ENCODE assay signal across 10 cellular contexts in the genomic region with DNA sequence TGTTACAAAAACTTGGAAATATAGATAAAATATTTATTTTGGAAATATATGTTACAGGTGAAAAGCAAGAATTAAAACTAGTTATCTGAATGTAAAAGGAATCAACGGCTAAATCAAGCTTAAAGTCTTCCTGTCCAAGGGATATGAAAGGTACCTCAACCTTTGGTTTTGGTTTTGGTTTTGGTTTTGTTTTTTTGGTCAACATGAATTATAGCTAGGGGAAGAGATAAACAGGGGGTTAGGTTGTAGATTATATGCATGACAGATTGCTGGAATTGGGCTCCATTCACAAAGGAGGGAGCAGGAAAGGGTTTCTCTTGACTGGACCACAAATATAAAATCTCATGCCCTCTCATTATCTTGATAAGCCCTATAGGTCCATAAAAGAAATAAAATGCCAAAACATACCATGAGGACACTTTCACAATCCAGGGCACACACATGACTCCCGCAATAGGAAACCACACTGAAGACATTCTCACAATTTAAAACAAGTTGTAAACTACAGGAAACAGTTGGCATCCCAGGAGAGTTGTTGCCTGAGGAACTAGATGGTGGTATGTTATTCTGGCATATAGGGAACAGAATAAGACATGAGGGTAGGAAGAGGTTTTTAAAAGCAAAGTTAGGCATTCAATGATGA. TPM values are rescaled to one million over a fixed set of nuclear protein-coding genes. Genes with fewer than 3 reads are reported as not detected.
DNase-seq lines count a peak whose midpoint lies in the region; ATAC-seq and TF ChIP-seq lines count a peak whose summit lies in the region.
"Had no signal": no experiment of that assay in that cellular context is flagged by ENCODE, and none has a peak within 500 bp of the region (broad histone marks: within the 10 kb centered on the region; RNA-seq: fewer than 3 reads in every experiment).

No MANE protein-coding gene starts in this region.

- TF ChIP-seq EP300 in upper lobe of left lung (IDR thresholded peaks at IDR 0.05): no peak

- no peak overlapping the region for H3K4me3 ChIP-seq in upper lobe of left lung

- H3K9me3 Mint-ChIP-seq in immature natural killer cell: no peaks in the 10 kb centered on the region
- peaks cover 0 to 4% of the 10 kb centered on the region in 2 donors for H3K9me3 Mint-ChIP-seq in activated naive CD4-positive, alpha-beta T cell treated with anti-CD3 and anti-CD28 coated beads, Interleukin-2, amount 50 U/mL, for 72 hours
- H3K9me3 Mint-ChIP-seq: stimulated activated naive CD8-positive, alpha-beta T cell treated with anti-CD3 and anti-CD28 coated beads, Interleukin-15, Interleukin-2, amounts not matched to agents 100 ng/mL and 50 ng/mL, for 24 hours had no signal

- peak overlapping the region; percentile 77 to 93 (median 85) for H3K27ac Mint-ChIP-seq in immature natural killer cell
- no peak overlapping the region for H3K27ac Mint-ChIP-seq in activated naive CD4-positive, alpha-beta T cell treated with anti-CD3 and anti-CD28 coated beads, Interleukin-2, amount 50 U/mL, for 72 hours
- H3K27ac Mint-ChIP-seq: stimulated activated naive CD8-positive, alpha-beta T cell treated with anti-CD3 and anti-CD28 coated beads, Interleukin-15, Interleukin-2, amounts not matched to agents 100 ng/mL and 50 ng/mL, for 24 hours had no signal

- no peaks in the 10 kb centered on the region for H3K36me3 ChIP-seq in upper lobe of left lung

- TF ChIP-seq CTCF in upper lobe of left lung (IDR thresholded peaks at IDR 0.05): no peak

- DNase-seq in KBM-7: peak; percentile 57
- peak; percentile 46 to 48 (median 47) for DNase-seq in immature natural killer cell
- DNase-seq in hippocampal formation (lab: John Stamatoyannopoulos, UW): no peak
- DNase-seq in iPS-NIHi11 (ENCODE audit: low spot score): no peak
- DNase-seq in activated naive CD4-positive, alpha-beta T cell treated with anti-CD3 and anti-CD28 coated beads, Interleukin-2, amount 50 U/mL, for 72 hours (ENCODE audit: low spot score in 2 of 2): no peak
- DNase-seq in upper lobe of left lung: no peak
- DNase-seq: NCI-H748 treated with DMSO at 0.1 percent for 48 hours had no signal

- H3K4me1 ChIP-seq in upper lobe of left lung: peaks cover 0 to 4% (median 0%) of the 10 kb centered on the region in 4 donors

- in situ Hi-C loops in KBM-7 (cut with MboI; ENCODE audit: low pct_unique_long_range_greater_than_20kb, low sequenced_read_pairs): no loop called here

- H3K36me3 Mint-ChIP-seq in immature natural killer cell: peaks cover 0 to 3% (median 0%) of the 10 kb centered on the region in 3 donors
- H3K36me3 Mint-ChIP-seq in activated naive CD4-positive, alpha-beta T cell treated with anti-CD3 and anti-CD28 coated beads, Interleukin-2, amount 50 U/mL, for 72 hours: no peaks in the 10 kb centered on the region

- no peaks in the 10 kb centered on the region for H3K9me3 ChIP-seq in upper lobe of left lung

- H3K27me3 ChIP-seq in upper lobe of left lung: no peaks in the 10 kb centered on the region

- peaks cover 0 to 4% (median 2%) of the 10 kb centered on the region in 3 donors for H3K27me3 Mint-ChIP-seq in immature natural killer cell (ENCODE audit: low read depth in 3 of 3)
- H3K27me3 Mint-ChIP-seq: stimulated activated naive CD8-positive, alpha-beta T cell treated with anti-CD3 and anti-CD28 coated beads, Interleukin-15, Interleukin-2, amounts not matched to agents 100 ng/mL and 50 ng/mL, for 24 hours had no signal

- no peak overlapping the region for H3K27ac ChIP-seq in upper lobe of left lung

- H3K4me1 Mint-ChIP-seq in immature natural killer cell: peaks cover 7 to 29% of the 10 kb centered on the region in 2 donors

- peak overlapping the region; percentile 62 to 88 (median 80) for H3K4me3 Mint-ChIP-seq in immature natural killer cell
- H3K4me3 Mint-ChIP-seq: stimulated activated naive CD8-positive, alpha-beta T cell treated with anti-CD3 and anti-CD28 coated beads, Interleukin-15, Interleukin-2, amounts not matched to agents 100 ng/mL and 50 ng/mL, for 24 hours had no signal

- 42 to 59% methylated on average over 2 of the region's 2 CpGs for WGBS in upper lobe of left lung, 2 donors

- ATAC-seq in GM18519 (IDR thresholded peaks at IDR 0.05; ENCODE audit: low FRiP score, unreplicated experiment) (peak; percentile 58), GM21619 (IDR thresholded peaks at IDR 0.05; ENCODE audit: unreplicated experiment) (peak; percentile 70), upper lobe of left lung (ENCODE audit: low FRiP score in 2 of 2) (no peak)
- no peak for ATAC-seq in activated naive CD4-positive, alpha-beta T cell treated with anti-CD3 and anti-CD28 coated beads, Interleukin-2, amount 50 U/mL, for 72 hours

- no peak for TF ChIP-seq POLR2A in upper lobe of left lung (IDR thresholded peaks at IDR 0.05)

RNA-seq across cellular contexts. Expression of gene MACIR, which starts 46.6 kb away (rescaled TPM):
- polyA plus RNA-seq in immature natural killer cell: 1 to 10 TPM; 2.8 to 6.5 (median 3.3) TPM
- 1 to 10 TPM; 5.9 to 9.3 TPM for total RNA-seq in activated naive CD4-positive, alpha-beta T cell treated with anti-CD3 and anti-CD28 coated beads, Interleukin-2, amount 50 U/mL, for 72 hours
- 10 to 100 TPM in 1 of 6 donors, 1 to 10 TPM in 5; 2.6 to 12.5 (median 6.8) TPM for total RNA-seq in upper lobe of left lung

Comparison
In these comparisons a context has a peak if more than half of its experiments do, and no peak if none do; other contexts are left out.
1. ATAC-seq: peak in GM18519 (single experiment) and GM21619 (single experiment); none in activated naive CD4-positive, alpha-beta T cell treated with anti-CD3 and anti-CD28 coated beads, Interleukin-2, amount 50 U/mL, for 72 hours (0 of 2) and upper lobe of left lung (0 of 2).
2. DNase-seq: peak in KBM-7 (single experiment) and immature natural killer cell (3 of 3); none in hippocampal formation (0 of 2), iPS-NIHi11 (single experiment), activated naive CD4-positive, alpha-beta T cell treated with anti-CD3 and anti-CD28 coated beads, Interleukin-2, amount 50 U/mL, for 72 hours (0 of 2) and upper lobe of left lung (0 of 2).
3. H3K27ac Mint-ChIP-seq: peak in immature natural killer cell (6 of 6); none in activated naive CD4-positive, alpha-beta T cell treated with anti-CD3 and anti-CD28 coated beads, Interleukin-2, amount 50 U/mL, for 72 hours (0 of 2).